Comparison of ENCODE assay signal across 1 cellular context in the genomic region with DNA sequence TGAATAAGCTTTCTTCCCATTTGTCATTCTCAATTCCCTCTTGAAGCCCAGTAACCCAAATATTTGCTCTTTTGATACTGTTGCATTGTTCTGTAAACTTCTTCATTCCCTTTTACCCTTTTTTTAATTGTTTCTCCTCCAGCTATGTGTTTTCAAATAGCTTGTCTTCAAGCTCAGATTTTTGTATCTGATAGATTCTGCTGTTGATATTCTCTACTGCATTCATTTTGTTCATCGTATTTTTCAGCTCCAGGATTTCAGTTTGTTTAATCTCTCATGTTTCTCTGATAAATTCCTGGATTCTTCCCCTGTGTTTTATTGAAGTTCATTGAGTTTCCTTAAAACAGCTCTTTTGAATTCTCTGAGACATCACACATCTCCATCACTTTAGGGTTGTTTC.
TF ChIP-seq lines count a peak whose summit lies in the region.

No MANE protein-coding gene starts in this region.

TF ChIP-seq in GM23338, 12 proteins besides CTCF, POLR2A, EP300 and RAD21 (continued from another document):
- TF ChIP-seq, protein P1, sequence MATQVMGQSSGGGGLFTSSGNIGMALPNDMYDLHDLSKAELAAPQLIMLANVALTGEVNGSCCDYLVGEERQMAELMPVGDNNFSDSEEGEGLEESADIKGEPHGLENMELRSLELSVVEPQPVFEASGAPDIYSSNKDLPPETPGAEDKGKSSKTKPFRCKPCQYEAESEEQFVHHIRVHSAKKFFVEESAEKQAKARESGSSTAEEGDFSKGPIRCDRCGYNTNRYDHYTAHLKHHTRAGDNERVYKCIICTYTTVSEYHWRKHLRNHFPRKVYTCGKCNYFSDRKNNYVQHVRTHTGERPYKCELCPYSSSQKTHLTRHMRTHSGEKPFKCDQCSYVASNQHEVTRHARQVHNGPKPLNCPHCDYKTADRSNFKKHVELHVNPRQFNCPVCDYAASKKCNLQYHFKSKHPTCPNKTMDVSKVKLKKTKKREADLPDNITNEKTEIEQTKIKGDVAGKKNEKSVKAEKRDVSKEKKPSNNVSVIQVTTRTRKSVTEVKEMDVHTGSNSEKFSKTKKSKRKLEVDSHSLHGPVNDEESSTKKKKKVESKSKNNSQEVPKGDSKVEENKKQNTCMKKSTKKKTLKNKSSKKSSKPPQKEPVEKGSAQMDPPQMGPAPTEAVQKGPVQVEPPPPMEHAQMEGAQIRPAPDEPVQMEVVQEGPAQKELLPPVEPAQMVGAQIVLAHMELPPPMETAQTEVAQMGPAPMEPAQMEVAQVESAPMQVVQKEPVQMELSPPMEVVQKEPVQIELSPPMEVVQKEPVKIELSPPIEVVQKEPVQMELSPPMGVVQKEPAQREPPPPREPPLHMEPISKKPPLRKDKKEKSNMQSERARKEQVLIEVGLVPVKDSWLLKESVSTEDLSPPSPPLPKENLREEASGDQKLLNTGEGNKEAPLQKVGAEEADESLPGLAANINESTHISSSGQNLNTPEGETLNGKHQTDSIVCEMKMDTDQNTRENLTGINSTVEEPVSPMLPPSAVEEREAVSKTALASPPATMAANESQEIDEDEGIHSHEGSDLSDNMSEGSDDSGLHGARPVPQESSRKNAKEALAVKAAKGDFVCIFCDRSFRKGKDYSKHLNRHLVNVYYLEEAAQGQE (IDR thresholded peaks at IDR 0.05; ENCODE audit: unreplicated experiment), result no peak
- no peak for TF ChIP-seq JUNB (IDR thresholded peaks at IDR 0.05; ENCODE audit: unreplicated experiment)
